In the genomic region with DNA sequence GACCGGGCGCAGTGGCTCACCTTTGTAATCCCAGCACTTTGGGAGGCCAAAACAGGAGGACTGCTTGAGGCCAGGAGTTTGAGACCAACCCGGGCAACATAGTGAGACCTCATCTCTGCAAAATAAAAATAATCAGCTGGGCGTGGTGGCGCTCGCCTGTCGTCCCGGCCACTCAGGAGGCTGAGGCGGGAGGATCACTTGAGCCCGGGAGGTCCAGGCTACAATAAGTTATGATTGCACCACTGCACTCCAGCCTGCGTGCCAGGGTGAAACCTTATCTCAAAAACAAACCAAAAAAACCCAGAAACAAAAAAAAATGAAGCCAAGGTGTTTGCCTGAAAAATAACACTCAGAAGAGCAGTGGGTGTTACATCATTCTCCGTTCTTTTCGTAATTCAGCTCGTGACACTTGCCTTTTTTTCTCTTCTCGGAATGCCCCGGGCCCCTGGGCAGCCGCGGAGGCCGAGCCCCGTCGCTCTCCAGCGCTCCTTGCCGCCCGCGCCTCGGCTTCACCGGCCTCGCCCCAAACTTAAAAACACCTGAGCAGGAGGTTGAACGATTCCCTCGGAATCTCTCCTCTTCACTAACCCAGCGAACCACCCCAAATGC, we compare ENCODE assay signal across 1 cellular context.
TF ChIP-seq lines count a peak whose summit lies in the region.

No MANE protein-coding gene starts in this region.

TF ChIP-seq in HepG2, 621 proteins besides CTCF, POLR2A, EP300 and RAD21 (continued from another document and continues in another):
- TF ChIP-seq, protein P1, sequence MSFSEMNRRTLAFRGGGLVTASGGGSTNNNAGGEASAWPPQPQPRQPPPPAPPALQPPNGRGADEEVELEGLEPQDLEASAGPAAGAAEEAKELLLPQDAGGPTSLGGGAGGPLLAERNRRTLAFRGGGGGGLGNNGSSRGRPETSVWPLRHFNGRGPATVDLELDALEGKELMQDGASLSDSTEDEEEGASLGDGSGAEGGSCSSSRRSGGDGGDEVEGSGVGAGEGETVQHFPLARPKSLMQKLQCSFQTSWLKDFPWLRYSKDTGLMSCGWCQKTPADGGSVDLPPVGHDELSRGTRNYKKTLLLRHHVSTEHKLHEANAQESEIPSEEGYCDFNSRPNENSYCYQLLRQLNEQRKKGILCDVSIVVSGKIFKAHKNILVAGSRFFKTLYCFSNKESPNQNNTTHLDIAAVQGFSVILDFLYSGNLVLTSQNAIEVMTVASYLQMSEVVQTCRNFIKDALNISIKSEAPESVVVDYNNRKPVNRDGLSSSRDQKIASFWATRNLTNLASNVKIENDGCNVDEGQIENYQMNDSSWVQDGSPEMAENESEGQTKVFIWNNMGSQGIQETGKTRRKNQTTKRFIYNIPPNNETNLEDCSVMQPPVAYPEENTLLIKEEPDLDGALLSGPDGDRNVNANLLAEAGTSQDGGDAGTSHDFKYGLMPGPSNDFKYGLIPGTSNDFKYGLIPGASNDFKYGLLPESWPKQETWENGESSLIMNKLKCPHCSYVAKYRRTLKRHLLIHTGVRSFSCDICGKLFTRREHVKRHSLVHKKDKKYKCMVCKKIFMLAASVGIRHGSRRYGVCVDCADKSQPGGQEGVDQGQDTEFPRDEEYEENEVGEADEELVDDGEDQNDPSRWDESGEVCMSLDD (CRISPR knock-in tag; IDR thresholded peaks at IDR 0.05; ENCODE audit: borderline replicate concordance): no peak
- TF ChIP-seq, protein P2, sequence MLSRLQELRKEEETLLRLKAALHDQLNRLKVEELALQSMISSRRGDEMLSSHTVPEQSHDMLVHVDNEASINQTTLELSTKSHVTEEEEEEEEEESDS (CRISPR knock-in tag; IDR thresholded peaks at IDR 0.05; ENCODE audit: borderline replicate concordance): no peak
- no peak for TF ChIP-seq NFYC (CRISPR knock-in tag; IDR thresholded peaks at IDR 0.05)
- TF ChIP-seq, protein P3, sequence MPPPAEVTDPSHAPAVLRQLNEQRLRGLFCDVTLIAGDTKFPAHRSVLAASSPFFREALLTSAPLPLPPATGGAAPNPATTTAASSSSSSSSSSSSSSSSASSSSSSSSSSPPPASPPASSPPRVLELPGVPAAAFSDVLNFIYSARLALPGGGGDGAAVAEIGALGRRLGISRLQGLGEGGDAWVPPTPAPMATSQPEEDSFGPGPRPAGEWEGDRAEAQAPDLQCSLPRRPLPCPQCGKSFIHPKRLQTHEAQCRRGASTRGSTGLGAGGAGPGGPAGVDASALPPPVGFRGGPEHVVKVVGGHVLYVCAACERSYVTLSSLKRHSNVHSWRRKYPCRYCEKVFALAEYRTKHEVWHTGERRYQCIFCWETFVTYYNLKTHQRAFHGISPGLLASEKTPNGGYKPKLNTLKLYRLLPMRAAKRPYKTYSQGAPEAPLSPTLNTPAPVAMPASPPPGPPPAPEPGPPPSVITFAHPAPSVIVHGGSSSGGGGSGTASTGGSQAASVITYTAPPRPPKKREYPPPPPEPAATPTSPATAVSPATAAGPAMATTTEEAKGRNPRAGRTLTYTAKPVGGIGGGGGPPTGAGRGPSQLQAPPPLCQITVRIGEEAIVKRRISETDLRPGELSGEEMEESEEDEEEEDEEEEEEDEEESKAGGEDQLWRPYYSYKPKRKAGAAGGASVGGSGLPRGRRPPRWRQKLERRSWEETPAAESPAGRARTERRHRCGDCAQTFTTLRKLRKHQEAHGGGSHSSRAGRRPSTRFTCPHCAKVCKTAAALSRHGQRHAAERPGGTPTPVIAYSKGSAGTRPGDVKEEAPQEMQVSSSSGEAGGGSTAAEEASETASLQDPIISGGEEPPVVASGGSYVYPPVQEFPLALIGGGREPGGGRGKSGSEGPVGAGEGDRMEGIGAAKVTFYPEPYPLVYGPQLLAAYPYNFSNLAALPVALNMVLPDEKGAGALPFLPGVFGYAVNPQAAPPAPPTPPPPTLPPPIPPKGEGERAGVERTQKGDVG (CRISPR knock-in tag; IDR thresholded peaks at IDR 0.05; ENCODE audit: borderline replicate concordance): no peak
- no peak for TF ChIP-seq TSC22D2 (CRISPR knock-in tag; IDR thresholded peaks at IDR 0.05; ENCODE audit: borderline replicate concordance)
- no peak for TF ChIP-seq NRL (CRISPR knock-in tag; IDR thresholded peaks at IDR 0.05; ENCODE audit: borderline replicate concordance)
- TF ChIP-seq ZSCAN12 (CRISPR knock-in tag; IDR thresholded peaks at IDR 0.05): peak; percentile 77; the same call in 1 of the 2 replicates
- TF ChIP-seq ELF4 (CRISPR knock-in tag; IDR thresholded peaks at IDR 0.05; ENCODE audit: borderline replicate concordance): peak; percentile 71; the same call in 1 of the 2 replicates
- TF ChIP-seq MEIS2 (CRISPR knock-in tag; IDR thresholded peaks at IDR 0.05): no peak
- TF ChIP-seq, protein P4, sequence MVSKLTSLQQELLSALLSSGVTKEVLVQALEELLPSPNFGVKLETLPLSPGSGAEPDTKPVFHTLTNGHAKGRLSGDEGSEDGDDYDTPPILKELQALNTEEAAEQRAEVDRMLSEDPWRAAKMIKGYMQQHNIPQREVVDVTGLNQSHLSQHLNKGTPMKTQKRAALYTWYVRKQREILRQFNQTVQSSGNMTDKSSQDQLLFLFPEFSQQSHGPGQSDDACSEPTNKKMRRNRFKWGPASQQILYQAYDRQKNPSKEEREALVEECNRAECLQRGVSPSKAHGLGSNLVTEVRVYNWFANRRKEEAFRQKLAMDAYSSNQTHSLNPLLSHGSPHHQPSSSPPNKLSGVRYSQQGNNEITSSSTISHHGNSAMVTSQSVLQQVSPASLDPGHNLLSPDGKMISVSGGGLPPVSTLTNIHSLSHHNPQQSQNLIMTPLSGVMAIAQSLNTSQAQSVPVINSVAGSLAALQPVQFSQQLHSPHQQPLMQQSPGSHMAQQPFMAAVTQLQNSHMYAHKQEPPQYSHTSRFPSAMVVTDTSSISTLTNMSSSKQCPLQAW (CRISPR knock-in tag; IDR thresholded peaks at IDR 0.05): no peak
- no peak; the same call in 1 of the 2 replicates for TF ChIP-seq EED (CRISPR knock-in tag; IDR thresholded peaks at IDR 0.05)
- TF ChIP-seq, protein P5, sequence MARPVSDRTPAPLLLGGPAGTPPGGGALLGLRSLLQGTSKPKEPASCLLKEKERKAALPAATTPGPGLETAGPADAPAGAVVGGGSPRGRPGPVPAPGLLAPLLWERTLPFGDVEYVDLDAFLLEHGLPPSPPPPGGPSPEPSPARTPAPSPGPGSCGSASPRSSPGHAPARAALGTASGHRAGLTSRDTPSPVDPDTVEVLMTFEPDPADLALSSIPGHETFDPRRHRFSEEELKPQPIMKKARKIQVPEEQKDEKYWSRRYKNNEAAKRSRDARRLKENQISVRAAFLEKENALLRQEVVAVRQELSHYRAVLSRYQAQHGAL (CRISPR knock-in tag; IDR thresholded peaks at IDR 0.05; ENCODE audit: not compliant biosample characterization): peak; percentile 73
- TF ChIP-seq ZNF326 (CRISPR knock-in tag; IDR thresholded peaks at IDR 0.05; ENCODE audit: borderline replicate concordance): no peak
- TF ChIP-seq ZEB1 (IDR thresholded peaks at IDR 0.05; ENCODE audit: insufficient replicate concordance, low read depth): no peak
- 0 out of 2 replicates have a peak, but pooled peaks have one; percentile 19 for TF ChIP-seq ZNF703 (CRISPR knock-in tag; IDR thresholded peaks at IDR 0.05; ENCODE audit: borderline replicate concordance)
- no peak for TF ChIP-seq HNRNPK (IDR thresholded peaks at IDR 0.05; ENCODE audit: low read depth, low read length, poor library complexity, severe bottlenecking)
- peak; percentile 64; the same call in 1 of the 2 replicates for TF ChIP-seq CEBPB (IDR thresholded peaks at IDR 0.05; ENCODE audit: borderline replicate concordance, low read depth, low read length)
- TF ChIP-seq ARHGAP35 (CRISPR knock-in tag; IDR thresholded peaks at IDR 0.05; ENCODE audit: borderline replicate concordance): no peak
- TF ChIP-seq MLLT10 (CRISPR knock-in tag; IDR thresholded peaks at IDR 0.05): no peak
- no peak for TF ChIP-seq ZNF7 (CRISPR knock-in tag; IDR thresholded peaks at IDR 0.05)
- TF ChIP-seq ZNF772 (CRISPR knock-in tag; IDR thresholded peaks at IDR 0.05): no peak
- no peak for TF ChIP-seq RBAK (CRISPR knock-in tag; IDR thresholded peaks at IDR 0.05)
- no peak for TF ChIP-seq ZMAT3 (CRISPR knock-in tag; conservative IDR thresholded peaks at IDR 0.05)
- TF ChIP-seq ARID2 (CRISPR knock-in tag; IDR thresholded peaks at IDR 0.05; ENCODE audit: borderline replicate concordance): peak; percentile 90; the same call in 1 of the 2 replicates
- peak; percentile 74 for TF ChIP-seq RBM39 (IDR thresholded peaks at IDR 0.05; ENCODE audit: low read depth, low read length, poor library complexity, severe bottlenecking)
- TF ChIP-seq RBFOX2 (IDR thresholded peaks at IDR 0.05; ENCODE audit: low read depth, low read length): no peak
- no peak; the same call in 1 of the 2 replicates for TF ChIP-seq HMG20A (CRISPR knock-in tag; IDR thresholded peaks at IDR 0.05; ENCODE audit: borderline replicate concordance)
- no peak for TF ChIP-seq TCF12 (IDR thresholded peaks at IDR 0.05)
- TF ChIP-seq TCF12 (CRISPR knock-in tag; IDR thresholded peaks at IDR 0.05): no peak
- TF ChIP-seq GTF3A (CRISPR knock-in tag; conservative IDR thresholded peaks at IDR 0.05): no peak
- TF ChIP-seq ZNF570 (CRISPR knock-in tag; IDR thresholded peaks at IDR 0.05; ENCODE audit: borderline replicate concordance): no peak
- TF ChIP-seq EHMT2 (IDR thresholded peaks at IDR 0.05; ENCODE audit: borderline replicate concordance, low read depth, low read length): no peak
- TF ChIP-seq POLR2AphosphoS5 (IDR thresholded peaks at IDR 0.05; ENCODE audit: low read depth, low read length): no peak
- TF ChIP-seq ZNF83 (CRISPR knock-in tag; IDR thresholded peaks at IDR 0.05; ENCODE audit: borderline replicate concordance): peak; percentile 4; the same call in 1 of the 2 replicates
- TF ChIP-seq ZKSCAN8 (CRISPR knock-in tag; IDR thresholded peaks at IDR 0.05; ENCODE audit: borderline replicate concordance): peak; percentile 31; the same call in 1 of the 2 replicates
- no peak for TF ChIP-seq HDAC6 (IDR thresholded peaks at IDR 0.05; ENCODE audit: low read depth, low read length)
- TF ChIP-seq, protein P6, sequence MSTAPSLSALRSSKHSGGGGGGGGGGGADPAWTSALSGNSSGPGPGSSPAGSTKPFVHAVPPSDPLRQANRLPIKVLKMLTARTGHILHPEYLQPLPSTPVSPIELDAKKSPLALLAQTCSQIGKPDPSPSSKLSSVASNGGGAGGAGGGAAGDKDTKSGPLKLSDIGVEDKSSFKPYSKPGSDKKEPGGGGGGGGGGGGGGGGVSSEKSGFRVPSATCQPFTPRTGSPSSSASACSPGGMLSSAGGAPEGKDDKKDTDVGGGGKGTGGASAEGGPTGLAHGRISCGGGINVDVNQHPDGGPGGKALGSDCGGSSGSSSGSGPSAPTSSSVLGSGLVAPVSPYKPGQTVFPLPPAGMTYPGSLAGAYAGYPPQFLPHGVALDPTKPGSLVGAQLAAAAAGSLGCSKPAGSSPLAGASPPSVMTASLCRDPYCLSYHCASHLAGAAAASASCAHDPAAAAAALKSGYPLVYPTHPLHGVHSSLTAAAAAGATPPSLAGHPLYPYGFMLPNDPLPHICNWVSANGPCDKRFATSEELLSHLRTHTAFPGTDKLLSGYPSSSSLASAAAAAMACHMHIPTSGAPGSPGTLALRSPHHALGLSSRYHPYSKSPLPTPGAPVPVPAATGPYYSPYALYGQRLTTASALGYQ (CRISPR knock-in tag; IDR thresholded peaks at IDR 0.05): 0 out of 2 replicates have a peak, but pooled peaks have one; percentile 12
- TF ChIP-seq, protein P7, sequence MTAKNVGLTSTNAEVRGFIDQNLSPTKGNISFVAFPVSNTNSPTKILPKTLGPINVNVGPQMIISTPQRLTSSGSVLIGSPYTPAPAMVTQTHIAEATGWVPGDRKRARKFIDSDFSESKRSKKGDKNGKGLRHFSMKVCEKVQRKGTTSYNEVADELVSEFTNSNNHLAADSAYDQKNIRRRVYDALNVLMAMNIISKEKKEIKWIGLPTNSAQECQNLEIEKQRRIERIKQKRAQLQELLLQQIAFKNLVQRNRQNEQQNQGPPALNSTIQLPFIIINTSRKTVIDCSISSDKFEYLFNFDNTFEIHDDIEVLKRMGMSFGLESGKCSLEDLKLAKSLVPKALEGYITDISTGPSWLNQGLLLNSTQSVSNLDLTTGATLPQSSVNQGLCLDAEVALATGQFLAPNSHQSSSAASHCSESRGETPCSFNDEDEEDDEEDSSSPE (CRISPR knock-in tag; IDR thresholded peaks at IDR 0.05): no peak
- peak; percentile 51 for TF ChIP-seq TP53 (CRISPR knock-in tag; conservative IDR thresholded peaks at IDR 0.05)
- TF ChIP-seq ZNF329 (CRISPR knock-in tag; IDR thresholded peaks at IDR 0.05; ENCODE audit: low read depth): no peak
- no peak for TF ChIP-seq NKX3-1 (CRISPR knock-in tag; IDR thresholded peaks at IDR 0.05)
- TF ChIP-seq, protein P8, sequence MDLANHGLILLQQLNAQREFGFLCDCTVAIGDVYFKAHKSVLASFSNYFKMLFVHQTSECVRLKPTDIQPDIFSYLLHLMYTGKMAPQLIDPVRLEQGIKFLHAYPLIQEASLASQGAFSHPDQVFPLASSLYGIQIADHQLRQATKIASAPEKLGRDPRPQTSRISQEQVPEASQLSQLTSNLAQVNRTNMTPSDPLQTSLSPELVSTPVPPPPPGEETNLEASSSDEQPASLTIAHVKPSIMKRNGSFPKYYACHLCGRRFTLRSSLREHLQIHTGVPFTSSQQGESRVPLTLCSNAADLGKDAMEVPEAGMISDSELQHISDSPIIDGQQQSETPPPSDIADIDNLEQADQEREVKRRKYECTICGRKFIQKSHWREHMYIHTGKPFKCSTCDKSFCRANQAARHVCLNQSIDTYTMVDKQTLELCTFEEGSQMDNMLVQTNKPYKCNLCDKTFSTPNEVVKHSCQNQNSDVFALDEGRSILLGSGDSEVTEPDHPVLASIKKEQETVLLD (CRISPR knock-in tag; IDR thresholded peaks at IDR 0.05; ENCODE audit: low read depth): no peak
- TF ChIP-seq ZNF251 (CRISPR knock-in tag; IDR thresholded peaks at IDR 0.05): no peak
- TF ChIP-seq, protein P9, sequence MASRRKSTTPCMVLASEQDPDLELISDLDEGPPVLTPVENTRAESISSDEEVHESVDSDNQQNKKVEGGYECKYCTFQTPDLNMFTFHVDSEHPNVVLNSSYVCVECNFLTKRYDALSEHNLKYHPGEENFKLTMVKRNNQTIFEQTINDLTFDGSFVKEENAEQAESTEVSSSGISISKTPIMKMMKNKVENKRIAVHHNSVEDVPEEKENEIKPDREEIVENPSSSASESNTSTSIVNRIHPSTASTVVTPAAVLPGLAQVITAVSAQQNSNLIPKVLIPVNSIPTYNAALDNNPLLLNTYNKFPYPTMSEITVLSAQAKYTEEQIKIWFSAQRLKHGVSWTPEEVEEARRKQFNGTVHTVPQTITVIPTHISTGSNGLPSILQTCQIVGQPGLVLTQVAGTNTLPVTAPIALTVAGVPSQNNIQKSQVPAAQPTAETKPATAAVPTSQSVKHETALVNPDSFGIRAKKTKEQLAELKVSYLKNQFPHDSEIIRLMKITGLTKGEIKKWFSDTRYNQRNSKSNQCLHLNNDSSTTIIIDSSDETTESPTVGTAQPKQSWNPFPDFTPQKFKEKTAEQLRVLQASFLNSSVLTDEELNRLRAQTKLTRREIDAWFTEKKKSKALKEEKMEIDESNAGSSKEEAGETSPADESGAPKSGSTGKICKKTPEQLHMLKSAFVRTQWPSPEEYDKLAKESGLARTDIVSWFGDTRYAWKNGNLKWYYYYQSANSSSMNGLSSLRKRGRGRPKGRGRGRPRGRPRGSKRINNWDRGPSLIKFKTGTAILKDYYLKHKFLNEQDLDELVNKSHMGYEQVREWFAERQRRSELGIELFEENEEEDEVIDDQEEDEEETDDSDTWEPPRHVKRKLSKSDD (CRISPR knock-in tag; IDR thresholded peaks at IDR 0.05; ENCODE audit: low read depth): no peak
- TF ChIP-seq ZNF496 (CRISPR knock-in tag; IDR thresholded peaks at IDR 0.05; ENCODE audit: insufficient replicate concordance): no peak
- no peak for TF ChIP-seq ZNF768 (CRISPR knock-in tag; IDR thresholded peaks at IDR 0.05)
- TF ChIP-seq ZC3H13 (CRISPR knock-in tag; IDR thresholded peaks at IDR 0.05): no peak
- TF ChIP-seq, protein P10, sequence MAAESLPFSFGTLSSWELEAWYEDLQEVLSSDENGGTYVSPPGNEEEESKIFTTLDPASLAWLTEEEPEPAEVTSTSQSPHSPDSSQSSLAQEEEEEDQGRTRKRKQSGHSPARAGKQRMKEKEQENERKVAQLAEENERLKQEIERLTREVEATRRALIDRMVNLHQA (CRISPR knock-in tag; IDR thresholded peaks at IDR 0.05): no peak
- no peak for TF ChIP-seq ZNF672 (CRISPR knock-in tag; IDR thresholded peaks at IDR 0.05)
